Comparison of ENCODE assay signal across 9 cellular contexts in genomic region chr4:54065282-54066087, GRCh38. TPM values are rescaled to one million over a fixed set of nuclear protein-coding genes. Genes with fewer than 3 reads are reported as not detected.
DNase-seq lines count a peak whose midpoint lies in the region; ATAC-seq and TF ChIP-seq lines count a peak whose summit lies in the region.
"Had no signal": no experiment of that assay in that cellular context is flagged by ENCODE, and none has a peak within 500 bp of the region (broad histone marks: within the 10 kb centered on the region; RNA-seq: fewer than 3 reads in every experiment).

No MANE protein-coding gene starts in this region.

- peak overlapping the region; percentile 90 to 99 for H3K4me3 ChIP-seq in ascending aorta
- H3K4me3 ChIP-seq in lower lobe of right lung: peak overlapping the region; percentile 90
- peak overlapping the region in 3 of 4 donors; percentile 67 to 95 (median 83) for H3K4me3 ChIP-seq in upper lobe of left lung

- H3K36me3 Mint-ChIP-seq in activated T-cell treated with anti-CD3 and anti-CD28 coated beads, Interleukin-2, amount 50 U/mL, for 72 hours (ENCODE audit: insufficient read depth in 2 of 2): peaks cover 0 to 1% of the 10 kb centered on the region in 2 donors

- H3K9me3 ChIP-seq in ascending aorta (no peaks in the 10 kb centered on the region), lower lobe of right lung (no peaks in the 10 kb centered on the region), upper lobe of left lung (no peaks in the 10 kb centered on the region)

- no peak for DNase-seq in activated T-cell treated with anti-CD3 and anti-CD28 coated beads, Interleukin-2, amount 50 U/mL, for 72 hours
- no peak for DNase-seq in activated T-cell treated with anti-CD3 and anti-CD28 coated beads, Interleukin-2, amount 50 U/mL, for 48 hours
- DNase-seq in ascending aorta (ENCODE audit: low spot score in 2 of 2) (peak in 1 of 2 donors; percentile 71), lower lobe of right lung (no peak), upper lobe of left lung (no peak), NCI-H1092 treated with DMSO at 0.1 percent for 48 hours (lab: John Stamatoyannopoulos, UW) (no peak)

- TF ChIP-seq CTCF in ascending aorta (IDR thresholded peaks at IDR 0.05) (no peak), lower lobe of right lung (IDR thresholded peaks at IDR 0.05) (no peak), upper lobe of left lung (IDR thresholded peaks at IDR 0.05) (no peak)

- H3K9me3 Mint-ChIP-seq in activated T-cell treated with anti-CD3 and anti-CD28 coated beads, Interleukin-2, amount 50 U/mL, for 72 hours: no peaks in the 10 kb centered on the region

- H3K4me1 ChIP-seq in ascending aorta (peaks cover 0 to 31% of the 10 kb centered on the region in 2 donors), lower lobe of right lung (peaks cover 44% of the 10 kb centered on the region), upper lobe of left lung (peaks cover 22 to 30% (median 28%) of the 10 kb centered on the region in 4 donors)

- no peak for TF ChIP-seq EP300 in upper lobe of left lung (IDR thresholded peaks at IDR 0.05)

- ATAC-seq in activated T-cell treated with anti-CD3 and anti-CD28 coated beads, Interleukin-2, amount 50 U/mL, for 72 hours (replicated peaks in 1 of 2): no peak
- ATAC-seq in lower lobe of right lung (no peak), upper lobe of left lung (ENCODE audit: low FRiP score in 2 of 2) (no peak), HG03432 (IDR thresholded peaks at IDR 0.05; ENCODE audit: unreplicated experiment) (no peak), HG02759 (IDR thresholded peaks at IDR 0.05; ENCODE audit: unreplicated experiment) (no peak)

- intact Hi-C loops in ascending aorta (cut with DNase I) (loop anchor here (2.0 to 10.0 kb wide), 5 partner anchors 97 to 1351 kb away; partner anchors contain the start of gene SCFD2), lower lobe of right lung (cut with DNase I) (no loop called here)

- H3K36me3 ChIP-seq in ascending aorta (no peaks in the 10 kb centered on the region), lower lobe of right lung (no peaks in the 10 kb centered on the region), upper lobe of left lung (no peaks in the 10 kb centered on the region)

- no peaks in the 10 kb centered on the region for H3K27me3 Mint-ChIP-seq in activated T-cell treated with anti-CD3 and anti-CD28 coated beads, Interleukin-2, amount 50 U/mL, for 72 hours (ENCODE audit: low read depth)

- peaks cover 37% of the 10 kb centered on the region for H3K4me1 Mint-ChIP-seq in activated T-cell treated with anti-CD3 and anti-CD28 coated beads, Interleukin-2, amount 50 U/mL, for 72 hours (ENCODE audit: low read depth)

- no peak for TF ChIP-seq POLR2A in upper lobe of left lung (IDR thresholded peaks at IDR 0.05)

- peak overlapping the region; percentile 87 to 88 for H3K4me3 Mint-ChIP-seq in activated T-cell treated with anti-CD3 and anti-CD28 coated beads, Interleukin-2, amount 50 U/mL, for 72 hours

- peak overlapping the region; percentile 94 to 96 for H3K27ac ChIP-seq in ascending aorta
- peak overlapping the region; percentile 97 for H3K27ac ChIP-seq in lower lobe of right lung
- peak overlapping the region; percentile 94 to 98 (median 97) for H3K27ac ChIP-seq in upper lobe of left lung

- H3K27me3 ChIP-seq in ascending aorta (no peaks in the 10 kb centered on the region), lower lobe of right lung (ENCODE audit: low read depth) (no peaks in the 10 kb centered on the region), upper lobe of left lung (no peaks in the 10 kb centered on the region)

- H3K27ac Mint-ChIP-seq in activated T-cell treated with anti-CD3 and anti-CD28 coated beads, Interleukin-2, amount 50 U/mL, for 72 hours: peak overlapping the region; percentile 68

- 43 to 54% methylated on average over 6 of the region's 6 CpGs for WGBS in upper lobe of left lung, 2 donors

RNA-seq across cellular contexts. Expression of gene CHIC2, which starts 1.1 kb away (rescaled TPM):
- 10 to 100 TPM; 22.9 to 31.1 TPM for total RNA-seq in activated T-cell treated with anti-CD3 and anti-CD28 coated beads, Interleukin-2, amount 50 U/mL, for 72 hours
- total RNA-seq in ascending aorta: 34.1 TPM
- 30.1 TPM for total RNA-seq in lower lobe of right lung
- 10 to 100 TPM; 22.5 to 93.2 (median 37.6) TPM for total RNA-seq in upper lobe of left lung

RNA-seq across cellular contexts. Expression of gene GSX2, which starts 34.5 kb away (rescaled TPM):
- total RNA-seq in activated T-cell treated with anti-CD3 and anti-CD28 coated beads, Interleukin-2, amount 50 U/mL, for 72 hours: not detected
- not detected for total RNA-seq in ascending aorta
- not detected for total RNA-seq in lower lobe of right lung
- not detected for total RNA-seq in upper lobe of left lung
- total RNA-seq: renal cortical epithelial cell had no signal
